8 cellular contexts compared by ENCODE assay signal in genomic region chr13:49996951-49997895, GRCh38. TPM values are rescaled to one million over a fixed set of nuclear protein-coding genes. Genes with fewer than 3 reads are reported as not detected.
A peak's percentile ranks its signal among the peaks of the same experiment; 100 is the strongest.
DNase-seq lines count a peak whose midpoint lies in the region.

A gene with protein sequence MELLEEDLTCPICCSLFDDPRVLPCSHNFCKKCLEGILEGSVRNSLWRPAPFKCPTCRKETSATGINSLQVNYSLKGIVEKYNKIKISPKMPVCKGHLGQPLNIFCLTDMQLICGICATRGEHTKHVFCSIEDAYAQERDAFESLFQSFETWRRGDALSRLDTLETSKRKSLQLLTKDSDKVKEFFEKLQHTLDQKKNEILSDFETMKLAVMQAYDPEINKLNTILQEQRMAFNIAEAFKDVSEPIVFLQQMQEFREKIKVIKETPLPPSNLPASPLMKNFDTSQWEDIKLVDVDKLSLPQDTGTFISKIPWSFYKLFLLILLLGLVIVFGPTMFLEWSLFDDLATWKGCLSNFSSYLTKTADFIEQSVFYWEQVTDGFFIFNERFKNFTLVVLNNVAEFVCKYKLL (plus strand): TSS chr13:49997042. CDS start chr13:50011941, 14,899 bp downstream.

- H3K36me3 ChIP-seq in HAP-1 (replicated peaks) (peaks cover 33% of the 10 kb centered on the region), MG63 (peaks cover 48% of the 10 kb centered on the region), SK-N-MC (ENCODE audit: insufficient read depth, low read length) (peaks cover 43% of the 10 kb centered on the region)

- H3K27ac ChIP-seq in SK-N-MC (peak within 1 kb of the TSS; percentile 94), temporal lobe (ENCODE audit: low read depth, low read length) (peak within 1 kb of the TSS; percentile 93)

- H3K9ac ChIP-seq in SK-N-MC (ENCODE audit: insufficient read length), result peak within 1 kb of the TSS; percentile 98

- H3K27me3 ChIP-seq in HAP-1 (ENCODE audit: low read depth), result no peaks in the 10 kb centered on the region
- no peaks in the 10 kb centered on the region for H3K27me3 ChIP-seq in MG63

- H3K4me3 ChIP-seq in HAP-1 (peak within 1 kb of the TSS; percentile 95), MG63 (peak within 1 kb of the TSS; percentile 95), SK-N-MC (peak within 1 kb of the TSS; percentile 100)

- DNase-seq in GM03348 (ENCODE audit: low spot score) (peak; percentile 85), HAP-1 (ENCODE audit: low spot score in 2 of 2) (peak; percentile 80 to 88), MG63 (peak; percentile 87), SK-N-MC (ENCODE audit: low read depth, low spot score) (no peak), germinal center (ENCODE audit: low spot score) (peak; percentile 82), occipital lobe (lab: John Stamatoyannopoulos, UW) (peak; percentile 87)
- peak; percentile 85 for DNase-seq in activated naive CD4-positive, alpha-beta T cell treated with anti-CD3 and anti-CD28 coated beads, Interleukin-2, amount 50 U/mL, for 16 hours

- H3K4me1 ChIP-seq in HAP-1, result peaks cover 27% of the 10 kb centered on the region

- in situ Hi-C loops in HAP-1 (cut with MboI; ENCODE audit: low sequenced_read_pairs), result loop anchor here (25.0 kb wide), 1 partner anchor 915 kb away; the partner anchor contains the start of gene RNASEH2B

- H3K9me3 ChIP-seq in HAP-1 (no peaks in the 10 kb centered on the region), MG63 (no peaks in the 10 kb centered on the region), SK-N-MC (ENCODE audit: low read depth, low read length) (no peaks in the 10 kb centered on the region)

RNA-seq across cellular contexts. Expression of the gene that starts here (rescaled TPM):
- 13.1 and 16.9 TPM in 2 replicates for total RNA-seq in MG63 (2014; rRNA removed; shearing (Covaris generic); ENCODE audit: low replicate concordance)
- total RNA-seq in occipital lobe, result 143 TPM
- 84.1 TPM for total RNA-seq in temporal lobe
